1 cellular context compared by ENCODE assay signal in genomic region chr3:111311126-111311525, GRCh38.
TF ChIP-seq lines count a peak whose summit lies in the region.

No MANE protein-coding gene starts in this region.

TF ChIP-seq in GM23338, 12 proteins besides CTCF, POLR2A, EP300 and RAD21 (continued from another document):
- no peak for TF ChIP-seq ZNF462 (CRISPR knock-in tag; IDR thresholded peaks at IDR 0.05)
- no peak for TF ChIP-seq JUNB (IDR thresholded peaks at IDR 0.05; ENCODE audit: unreplicated experiment)
- no peak for TF ChIP-seq STAT1 (IDR thresholded peaks at IDR 0.05; ENCODE audit: unreplicated experiment)
- TF ChIP-seq EZH2 (IDR thresholded peaks at IDR 0.05; ENCODE audit: low read depth, unreplicated experiment), result no peak
- no peak for TF ChIP-seq EZH2phosphoT487 (IDR thresholded peaks at IDR 0.05; ENCODE audit: unreplicated experiment)
- no peak for TF ChIP-seq ETS1 (IDR thresholded peaks at IDR 0.05)
- TF ChIP-seq ZNF331 (CRISPR knock-in tag; IDR thresholded peaks at IDR 0.05; ENCODE audit: low read depth), result no peak
- no peak for TF ChIP-seq CREB1 (CRISPR knock-in tag; IDR thresholded peaks at IDR 0.05; ENCODE audit: low read depth)
- no peak for TF ChIP-seq ZNF114 (CRISPR knock-in tag; IDR thresholded peaks at IDR 0.05)
- no peak for TF ChIP-seq NANOG (IDR thresholded peaks at IDR 0.05; ENCODE audit: borderline replicate concordance)
